1 cellular context compared by ENCODE assay signal in genomic region chr7:40733111-40733510, GRCh38.
TF ChIP-seq lines count a peak whose summit lies in the region.

No MANE protein-coding gene starts in this region.

TF ChIP-seq in HepG2, 621 proteins besides CTCF, POLR2A, EP300 and RAD21 (continued from another document and continues in another):
- 0 out of 2 replicates have a peak, but pooled peaks have one; percentile 54 for TF ChIP-seq FOXP4 (CRISPR knock-in tag; IDR thresholded peaks at IDR 0.05)
- no peak for TF ChIP-seq PBX2 (CRISPR knock-in tag; IDR thresholded peaks at IDR 0.05)
- no peak for TF ChIP-seq SOX13 (IDR thresholded peaks at IDR 0.05)
- peak in 1 of 2 experiments; percentile 65; a peak in 2 of 4 replicates for TF ChIP-seq SOX13 (CRISPR knock-in tag; conservative IDR thresholded peaks at IDR 0.05 in 1 of 2, IDR thresholded peaks at IDR 0.05 in 1 of 2)
- no peak for TF ChIP-seq ZNF720 (CRISPR knock-in tag; IDR thresholded peaks at IDR 0.05)
- no peak for TF ChIP-seq KMT2B (CRISPR knock-in tag; IDR thresholded peaks at IDR 0.05)
- no peak for TF ChIP-seq NCOA5 (CRISPR knock-in tag; IDR thresholded peaks at IDR 0.05)
- no peak for TF ChIP-seq POGK (CRISPR knock-in tag; conservative IDR thresholded peaks at IDR 0.05)
- TF ChIP-seq PPARG (CRISPR knock-in tag; conservative IDR thresholded peaks at IDR 0.05) = no peak
- no peak for TF ChIP-seq ZNF580 (CRISPR knock-in tag; IDR thresholded peaks at IDR 0.05; ENCODE audit: borderline replicate concordance, low read depth)
- peak; percentile 49; the same call in 1 of the 2 replicates for TF ChIP-seq CREM (IDR thresholded peaks at IDR 0.05)
- TF ChIP-seq CREM (CRISPR knock-in tag; IDR thresholded peaks at IDR 0.05) = no peak
- peak; percentile 51; the same call in 1 of the 2 replicates for TF ChIP-seq ARID5B (CRISPR knock-in tag; IDR thresholded peaks at IDR 0.05)
- TF ChIP-seq HCFC1 (IDR thresholded peaks at IDR 0.05; ENCODE audit: low read depth, low read length) = no peak
- no peak for TF ChIP-seq SNAPC5 (CRISPR knock-in tag; IDR thresholded peaks at IDR 0.05; ENCODE audit: borderline replicate concordance)
- TF ChIP-seq PTBP1 (IDR thresholded peaks at IDR 0.05; ENCODE audit: low read depth, low read length, poor library complexity, severe bottlenecking) = no peak
- TF ChIP-seq POGZ (CRISPR knock-in tag; IDR thresholded peaks at IDR 0.05) = no peak
- peak; percentile 87 for TF ChIP-seq FOSL2 (CRISPR knock-in tag; IDR thresholded peaks at IDR 0.05)
- no peak for TF ChIP-seq CSRNP2 (CRISPR knock-in tag; conservative IDR thresholded peaks at IDR 0.05; ENCODE audit: low read depth)
- TF ChIP-seq AFF4 (CRISPR knock-in tag; IDR thresholded peaks at IDR 0.05) = no peak
- peak; percentile 22; the same call in 1 of the 2 replicates for TF ChIP-seq ATF3 (CRISPR knock-in tag; IDR thresholded peaks at IDR 0.05)
- no peak for TF ChIP-seq SNAI1 (CRISPR knock-in tag; IDR thresholded peaks at IDR 0.05; ENCODE audit: borderline replicate concordance)
- TF ChIP-seq XRCC5 (optimal IDR thresholded peaks at IDR 0.05; ENCODE audit: low read length) = peak; percentile 18
- no peak for TF ChIP-seq BRD4 (CRISPR knock-in tag; IDR thresholded peaks at IDR 0.05)
- no peak for TF ChIP-seq ZNF253 (CRISPR knock-in tag; IDR thresholded peaks at IDR 0.05; ENCODE audit: borderline replicate concordance)
- no peak for TF ChIP-seq ATF2 (CRISPR knock-in tag; IDR thresholded peaks at IDR 0.05)
- TF ChIP-seq MXD3 (CRISPR knock-in tag; IDR thresholded peaks at IDR 0.05) = no peak
- TF ChIP-seq POLR2AphosphoS2 (IDR thresholded peaks at IDR 0.05; ENCODE audit: low read depth, low read length) = no peak
- TF ChIP-seq ZNF280D (CRISPR knock-in tag; IDR thresholded peaks at IDR 0.05) = no peak
- TF ChIP-seq NR2F1 (CRISPR knock-in tag; IDR thresholded peaks at IDR 0.05) = no peak
- TF ChIP-seq SP140L (CRISPR knock-in tag; IDR thresholded peaks at IDR 0.05; ENCODE audit: borderline replicate concordance) = no peak
- TF ChIP-seq ZNF274 (CRISPR knock-in tag; IDR thresholded peaks at IDR 0.05) = no peak
- no peak for TF ChIP-seq REL (CRISPR knock-in tag; conservative IDR thresholded peaks at IDR 0.05)
- TF ChIP-seq HDAC2 (CRISPR knock-in tag; IDR thresholded peaks at IDR 0.05) = peak; percentile 38; the same call in 1 of the 2 replicates
- TF ChIP-seq EZH2 (conservative IDR thresholded peaks at IDR 0.05; ENCODE audit: low read depth, low read length) = no peak
- no peak for TF ChIP-seq TRIM24 (CRISPR knock-in tag; IDR thresholded peaks at IDR 0.05)
- peak; percentile 83 for TF ChIP-seq NCOA2 (CRISPR knock-in tag; IDR thresholded peaks at IDR 0.05)
- TF ChIP-seq SOX6 (IDR thresholded peaks at IDR 0.05) = no peak
- TF ChIP-seq SOX6 (CRISPR knock-in tag; IDR thresholded peaks at IDR 0.05) = peak; percentile 50; the same call in 1 of the 2 replicates
